9 cellular contexts compared by ENCODE assay signal in the genomic region with DNA sequence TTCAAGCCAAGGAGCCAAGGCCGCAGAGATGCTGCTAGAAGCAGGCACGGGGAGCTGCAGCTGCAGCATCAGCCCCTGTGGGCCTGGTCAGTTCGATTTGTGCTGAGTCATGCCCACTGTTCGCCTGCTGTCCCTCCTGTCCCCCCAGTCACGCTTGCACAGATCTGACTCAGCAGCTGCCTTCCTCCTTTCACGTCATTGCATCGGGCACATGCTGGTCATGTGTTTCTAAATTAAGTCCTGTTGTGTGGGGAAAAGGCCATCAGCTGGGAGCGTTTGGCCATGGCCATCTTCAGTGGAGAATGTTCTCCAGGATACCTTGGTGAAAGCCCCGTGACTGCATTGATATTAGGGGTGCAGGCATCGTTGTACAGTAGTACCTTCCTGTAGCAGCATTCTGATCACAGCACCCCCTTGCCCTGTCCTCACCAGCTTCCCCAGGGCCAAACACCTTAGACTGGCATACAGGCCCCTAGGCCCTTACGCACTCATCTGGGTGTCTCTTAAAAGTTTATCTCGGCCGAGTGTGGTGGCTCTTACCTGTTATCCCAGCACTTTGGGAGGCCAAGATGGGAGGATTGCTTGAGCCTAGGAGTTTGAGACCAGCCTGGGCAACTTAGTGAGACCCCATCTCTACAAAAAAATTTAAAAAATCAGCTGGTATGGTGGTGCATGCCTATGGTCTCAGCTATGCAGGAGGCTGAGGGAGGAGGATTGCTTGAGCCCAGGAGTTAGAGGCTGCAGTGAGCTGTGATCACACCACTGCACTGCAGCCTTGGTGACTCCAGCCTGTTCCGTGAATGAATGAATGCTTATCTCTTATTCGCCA. TPM values are rescaled to one million over a fixed set of nuclear protein-coding genes. Genes with fewer than 3 reads are reported as not detected.
DNase-seq lines count a peak whose midpoint lies in the region; ATAC-seq and TF ChIP-seq lines count a peak whose summit lies in the region.
"Had no signal": no experiment of that assay in that cellular context is flagged by ENCODE, and none has a peak within 500 bp of the region (broad histone marks: within the 10 kb centered on the region; RNA-seq: fewer than 3 reads in every experiment).

No MANE protein-coding gene starts in this region.

- peak; percentile 93 for DNase-seq in AG08395 (ENCODE audit: low spot score)
- peak; percentile 75 for DNase-seq in RKO (ENCODE audit: low spot score)
- DNase-seq in fibroblast of mammary gland (ENCODE audit: low read depth) = peak; percentile 99
- DNase-seq in nephron progenitor cell = no peak
- no peak for DNase-seq in GF-D8 (lab: John Stamatoyannopoulos, UW)
- DNase-seq in NAMALWA (ENCODE audit: low spot score) = no peak
- DNase-seq in activated naive CD4-positive, alpha-beta T cell treated with anti-CD3 and anti-CD28 coated beads, Interleukin-2, amount 50 U/mL, for 16 hours = no peak
- no peak for DNase-seq in CD4-positive, alpha-beta T cell
- DNase-seq: activated naive CD4-positive, alpha-beta T cell treated with Interleukin-2 at 50 U/mL for 16 hours had no signal

- CTCF ChIA-PET in CD4-positive, alpha-beta T cell (lab: Charles Lee) = no interaction called here

- H3K36me3 Mint-ChIP-seq in nephron progenitor cell (ENCODE audit: low read depth) = peaks cover 29% of the 10 kb centered on the region
- peaks cover 10% of the 10 kb centered on the region for H3K36me3 Mint-ChIP-seq in CD4-positive, alpha-beta T cell (ENCODE audit: low read depth)

- no peak overlapping the region for H3K4me3 Mint-ChIP-seq in nephron progenitor cell
- no peak overlapping the region for H3K4me3 Mint-ChIP-seq in CD4-positive, alpha-beta T cell

- peaks cover 7% of the 10 kb centered on the region for H3K4me1 Mint-ChIP-seq in nephron progenitor cell
- H3K4me1 Mint-ChIP-seq in CD4-positive, alpha-beta T cell (ENCODE audit: low read depth) = no peaks in the 10 kb centered on the region

- POLR2A ChIA-PET in CD4-positive, alpha-beta T cell (lab: Charles Lee) = no interaction called here

- intact Hi-C loops in CD4-positive, alpha-beta T cell (cut with DNase I, micrococcal nuclease) = no loop called here

- H3K4me3 ChIP-seq in fibroblast of mammary gland (ENCODE audit: control insufficient read depth, low read depth, low read length) = no peak overlapping the region

- no peaks in the 10 kb centered on the region for H3K27me3 Mint-ChIP-seq in nephron progenitor cell (ENCODE audit: low read depth, poor library complexity)
- H3K27me3 Mint-ChIP-seq in CD4-positive, alpha-beta T cell = no peaks in the 10 kb centered on the region

- ATAC-seq in CD4-positive, alpha-beta T cell (ENCODE audit: poor library complexity) = no peak

- H3K27me3 ChIP-seq in CD4-positive, alpha-beta T cell (ENCODE audit: control insufficient read depth, insufficient read depth, low read length) = no peaks in the 10 kb centered on the region

- H3K9me3 Mint-ChIP-seq in nephron progenitor cell = peaks cover 9% of the 10 kb centered on the region
- H3K9me3 Mint-ChIP-seq in CD4-positive, alpha-beta T cell = no peaks in the 10 kb centered on the region

- no peaks in the 10 kb centered on the region for H3K9me3 ChIP-seq in CD4-positive, alpha-beta T cell (ENCODE audit: control insufficient read depth, low read length)

- TF ChIP-seq CTCF in fibroblast of mammary gland (conservative IDR thresholded peaks at IDR 0.05; ENCODE audit: control insufficient read depth, insufficient read depth, low read depth, low read length) = no peak
- no peak for TF ChIP-seq CTCF in nephron progenitor cell (IDR thresholded peaks at IDR 0.05)
- no peak for TF ChIP-seq CTCF in CD4-positive, alpha-beta T cell (IDR thresholded peaks at IDR 0.05)

- peak overlapping the region; percentile 77 for H3K27ac Mint-ChIP-seq in nephron progenitor cell
- H3K27ac Mint-ChIP-seq in CD4-positive, alpha-beta T cell = no peak overlapping the region

- H3K27ac ChIP-seq in CD4-positive, alpha-beta T cell (ENCODE audit: low read depth, low read length) = no peak overlapping the region

RNA-seq across cellular contexts. Expression of a gene that starts 23.2 kb away (rescaled TPM):
- 10 to 100 TPM; 44.2 to 54.8 TPM for total RNA-seq in CD4-positive, alpha-beta T cell

RNA-seq across cellular contexts. Expression of a gene that starts 56.2 kb away (rescaled TPM):
- total RNA-seq in CD4-positive, alpha-beta T cell = 10 to 100 TPM in 1 of 2 experiments, 1 to 10 TPM in 1; 10.0 to 10.8 TPM

RNA-seq across cellular contexts. Expression of a gene that starts 59.3 kb away (rescaled TPM):
- total RNA-seq in CD4-positive, alpha-beta T cell = 100 to 1,000 TPM; 199 to 208 TPM

Comparison
In these comparisons a context has a peak if more than half of its experiments do, and no peak if none do; other contexts are left out.
1. DNase-seq: peak in AG08395 (single experiment), RKO (single experiment) and fibroblast of mammary gland (single experiment); none in nephron progenitor cell (single experiment), GF-D8 (single experiment), NAMALWA (single experiment), activated naive CD4-positive, alpha-beta T cell treated with anti-CD3 and anti-CD28 coated beads, Interleukin-2, amount 50 U/mL, for 16 hours (single experiment) and CD4-positive, alpha-beta T cell (0 of 10).